8 cellular contexts compared by ENCODE assay signal in the genomic region with DNA sequence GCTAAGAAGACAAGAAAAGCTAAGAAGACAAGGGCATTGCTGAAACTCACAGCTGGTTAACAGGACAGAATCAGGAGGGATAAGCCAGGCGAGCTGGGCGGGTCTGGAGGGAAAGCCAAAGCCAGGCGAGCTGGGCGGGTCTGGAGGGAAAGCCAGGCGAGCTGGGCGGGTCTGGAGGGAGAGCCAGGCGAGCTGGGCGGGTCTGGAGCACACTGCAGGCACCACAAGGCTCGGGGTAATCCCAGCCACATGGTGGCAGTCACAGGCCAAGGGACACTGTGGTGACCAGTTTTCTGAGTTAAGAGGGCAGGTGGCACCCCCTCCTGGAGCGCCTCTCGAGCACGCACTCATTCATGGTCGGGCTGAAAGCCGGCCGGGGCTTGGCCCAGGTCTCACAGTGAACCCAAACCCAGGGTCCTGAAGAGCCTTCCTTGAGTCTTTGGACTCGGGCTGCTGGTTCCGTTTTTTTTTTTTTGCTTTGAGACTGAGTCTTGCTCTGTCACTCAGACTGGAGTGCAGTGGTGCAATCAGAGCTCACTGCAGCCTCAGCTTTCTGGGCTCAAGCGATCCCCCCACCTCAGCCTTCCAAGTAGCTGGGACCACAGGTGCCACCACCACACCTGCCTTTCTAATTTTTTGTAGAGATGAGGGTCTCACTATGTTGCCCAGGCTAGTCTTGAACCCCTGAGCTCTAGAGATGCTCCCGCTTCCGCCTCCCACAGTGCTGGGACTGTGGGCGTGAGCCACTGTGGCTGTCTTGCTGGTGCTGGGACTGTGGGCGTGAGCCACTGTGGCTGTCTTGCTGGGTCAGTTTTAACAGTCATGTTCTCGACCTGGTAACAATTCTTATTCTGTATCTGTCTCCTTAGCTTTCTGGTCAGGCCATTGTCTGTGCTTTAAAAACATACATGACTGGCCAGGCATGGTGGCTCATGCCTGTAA. TPM values are rescaled to one million over a fixed set of nuclear protein-coding genes. Genes with fewer than 3 reads are reported as not detected.
DNase-seq lines count a peak whose midpoint lies in the region; ATAC-seq and TF ChIP-seq lines count a peak whose summit lies in the region.

No MANE protein-coding gene starts in this region.

- no peak overlapping the region for H3K9ac ChIP-seq in trophoblast cell (ENCODE audit: low read length)

- no peak overlapping the region for H2AK5ac ChIP-seq in trophoblast cell (ENCODE audit: low read length)

- H3K27ac Mint-ChIP-seq in activated CD4-positive, alpha-beta T cell treated with anti-CD3 and anti-CD28 coated beads for 36 hours, result no peak overlapping the region
- no peak overlapping the region for H3K27ac Mint-ChIP-seq in activated CD4-positive, alpha-beta T cell treated with anti-CD3 and anti-CD28 coated beads, Interleukin-2, amount 10 ng/mL, durations not matched to agents 7 days and 5 days

- H3K79me1 ChIP-seq in trophoblast cell (ENCODE audit: low read length), result no peaks in the 10 kb centered on the region

- peaks cover 2% of the 10 kb centered on the region for H3K9me3 ChIP-seq in trophoblast cell (ENCODE audit: insufficient read depth, low read depth, low read length)

- no peak overlapping the region for H2BK5ac ChIP-seq in trophoblast cell (ENCODE audit: low read depth, low read length, poor library complexity)

- intact Hi-C loops in activated CD4-positive, alpha-beta T cell treated with anti-CD3 and anti-CD28 coated beads for 36 hours (cut with DNase I, micrococcal nuclease), result no loop called here
- intact Hi-C loops in Right ventricle myocardium inferior (cut with DNase I), result loop anchor here (5.0 kb wide), 1 partner anchor 41 kb away; the partner anchor contains the start of gene HSP90AA1

- no peak overlapping the region for H2AFZ ChIP-seq in trophoblast cell (ENCODE audit: insufficient read depth, low read length, poor library complexity)

- CTCF ChIA-PET in activated CD4-positive, alpha-beta T cell treated with anti-CD3 and anti-CD28 coated beads for 36 hours (lab: Charles Lee), result interaction anchor here (0.6 to 1.4 kb wide), 4 partner anchors 16 to 276 kb away, joined by 3 to 4 read pairs (median 3); no protein-coding TSS in a partner anchor
- CTCF ChIA-PET in activated CD4-positive, alpha-beta T cell treated with anti-CD3 and anti-CD28 coated beads, Interleukin-2, amount 10 ng/mL, durations not matched to agents 7 days and 5 days (lab: Charles Lee), result interaction anchor here (0.6 to 1.3 kb wide), 4 partner anchors 9 to 276 kb away, joined by 3 to 4 read pairs (median 3); no protein-coding TSS in a partner anchor

- H3K4me1 Mint-ChIP-seq in activated CD4-positive, alpha-beta T cell treated with anti-CD3 and anti-CD28 coated beads for 36 hours, result no peaks in the 10 kb centered on the region
- H3K4me1 Mint-ChIP-seq in activated CD4-positive, alpha-beta T cell treated with anti-CD3 and anti-CD28 coated beads, Interleukin-2, amount 10 ng/mL, durations not matched to agents 7 days and 5 days, result no peaks in the 10 kb centered on the region

- ATAC-seq in activated CD4-positive, alpha-beta T cell treated with anti-CD3 and anti-CD28 coated beads for 36 hours, result peak; percentile 61
- ATAC-seq in Right ventricle myocardium inferior (peak; percentile 93), GM18505 (IDR thresholded peaks at IDR 0.05; ENCODE audit: unreplicated experiment) (no peak)

- no peaks in the 10 kb centered on the region for H3K79me2 ChIP-seq in trophoblast cell (ENCODE audit: control insufficient read depth, insufficient read depth, low read length, poor library complexity)

- H3K4me2 ChIP-seq in trophoblast cell (ENCODE audit: low read length), result no peak overlapping the region

- peak; percentile 53 for DNase-seq in activated CD4-positive, alpha-beta T cell treated with anti-CD3 and anti-CD28 coated beads for 36 hours
- DNase-seq in activated CD4-positive, alpha-beta T cell treated with anti-CD3 and anti-CD28 coated beads, Interleukin-2, amount 10 ng/mL, durations not matched to agents 7 days and 5 days, result no peak
- DNase-seq in NCI-H2081 (lab: John Stamatoyannopoulos, UW) (peak; percentile 70 to 78), Right ventricle myocardium inferior (ENCODE audit: missing footprints) (peak; percentile 84), trophoblast cell (peak; percentile 87 to 93)
- peak; percentile 29 for DNase-seq in activated T-cell treated with anti-CD3 and anti-CD28 coated beads, Interleukin-2, amount 50 U/mL, for 1 hour
- DNase-seq in central memory CD4-positive, alpha-beta T cell, result no peak

- H3K9me3 Mint-ChIP-seq in activated CD4-positive, alpha-beta T cell treated with anti-CD3 and anti-CD28 coated beads for 36 hours (ENCODE audit: low read depth), result no peaks in the 10 kb centered on the region
- no peaks in the 10 kb centered on the region for H3K9me3 Mint-ChIP-seq in activated CD4-positive, alpha-beta T cell treated with anti-CD3 and anti-CD28 coated beads, Interleukin-2, amount 10 ng/mL, durations not matched to agents 7 days and 5 days

- no peaks in the 10 kb centered on the region for H3K27me3 ChIP-seq in trophoblast cell (ENCODE audit: insufficient read depth, low read length)

- H3K27ac ChIP-seq in trophoblast cell (ENCODE audit: low read depth, low read length), result no peak overlapping the region

- no CpG with 5 or more reads among the region's 23 CpGs for WGBS in trophoblast cell (ENCODE audit: extremely low coverage, insufficient coverage, insufficient read length)

- peaks cover 56% of the 10 kb centered on the region for H3K36me3 Mint-ChIP-seq in activated CD4-positive, alpha-beta T cell treated with anti-CD3 and anti-CD28 coated beads for 36 hours (ENCODE audit: low read depth)
- H3K36me3 Mint-ChIP-seq in activated CD4-positive, alpha-beta T cell treated with anti-CD3 and anti-CD28 coated beads, Interleukin-2, amount 10 ng/mL, durations not matched to agents 7 days and 5 days (ENCODE audit: low read depth), result peaks cover 58% of the 10 kb centered on the region

- no peak overlapping the region for H3K18ac ChIP-seq in trophoblast cell (ENCODE audit: low read length)

- H3K4ac ChIP-seq in trophoblast cell (ENCODE audit: low read depth, low read length), result no peak overlapping the region

- H4K8ac ChIP-seq in trophoblast cell (ENCODE audit: low read depth, low read length), result no peak overlapping the region

- H2BK120ac ChIP-seq in trophoblast cell (ENCODE audit: insufficient read depth, low read length, poor library complexity), result no peak overlapping the region

- H4K12ac ChIP-seq in trophoblast cell (ENCODE audit: low read depth, low read length), result no peak overlapping the region

- H2BK12ac ChIP-seq in trophoblast cell (ENCODE audit: low read length), result no peak overlapping the region

- TF ChIP-seq POLR2A in GM18505 (IDR thresholded peaks at IDR 0.05; ENCODE audit: borderline replicate concordance, extremely low read depth, insufficient read depth, insufficient read length), result no peak

- H3K4me3 Mint-ChIP-seq in activated CD4-positive, alpha-beta T cell treated with anti-CD3 and anti-CD28 coated beads for 36 hours, result no peak overlapping the region
- no peak overlapping the region for H3K4me3 Mint-ChIP-seq in activated CD4-positive, alpha-beta T cell treated with anti-CD3 and anti-CD28 coated beads, Interleukin-2, amount 10 ng/mL, durations not matched to agents 7 days and 5 days

- H3K36me3 ChIP-seq in trophoblast cell (ENCODE audit: control insufficient read depth in 1 of 2, insufficient read depth in 2 of 2, low read length in 2 of 2), result peaks cover 83 to 86% of the 10 kb centered on the region in 2 experiments

- POLR2A ChIA-PET in activated CD4-positive, alpha-beta T cell treated with anti-CD3 and anti-CD28 coated beads for 36 hours (lab: Charles Lee), result interaction anchor here (0.6 kb wide), 1 partner anchor 11 kb away, joined by 3 read pairs; no protein-coding TSS in a partner anchor
- POLR2A ChIA-PET in activated CD4-positive, alpha-beta T cell treated with anti-CD3 and anti-CD28 coated beads, Interleukin-2, amount 10 ng/mL, durations not matched to agents 7 days and 5 days (lab: Charles Lee), result interaction anchor here (0.6 kb wide), 2 partner anchors 16 to 74 kb away, joined by 3 read pairs; no protein-coding TSS in a partner anchor

- no peak overlapping the region for H4K91ac ChIP-seq in trophoblast cell (ENCODE audit: low read depth, low read length)

- H3K23ac ChIP-seq in trophoblast cell (ENCODE audit: low read length), result no peak overlapping the region

- no peaks in the 10 kb centered on the region for H3K27me3 Mint-ChIP-seq in activated CD4-positive, alpha-beta T cell treated with anti-CD3 and anti-CD28 coated beads for 36 hours
- no peaks in the 10 kb centered on the region for H3K27me3 Mint-ChIP-seq in activated CD4-positive, alpha-beta T cell treated with anti-CD3 and anti-CD28 coated beads, Interleukin-2, amount 10 ng/mL, durations not matched to agents 7 days and 5 days

- H3K4me3 ChIP-seq in trophoblast cell (ENCODE audit: low read depth, low read length), result no peak overlapping the region

- no peak overlapping the region for H3K14ac ChIP-seq in trophoblast cell (ENCODE audit: low read length)

- H3K4me1 ChIP-seq in trophoblast cell (ENCODE audit: control insufficient read depth in 1 of 2, insufficient read depth in 2 of 2, low read length in 2 of 2), result no peaks in the 10 kb centered on the region

RNA-seq across cellular contexts. Expression of gene HSP90AA1, which starts 40.2 kb away (rescaled TPM):
- 1,000 to 10,000 TPM; 1,344 to 1,372 TPM for total RNA-seq in activated CD4-positive, alpha-beta T cell treated with anti-CD3 and anti-CD28 coated beads for 36 hours
- total RNA-seq in activated CD4-positive, alpha-beta T cell treated with anti-CD3 and anti-CD28 coated beads, Interleukin-2, amount 10 ng/mL, durations not matched to agents 7 days and 5 days, result 100 to 1,000 TPM; 527 to 575 TPM
- total RNA-seq in Right ventricle myocardium inferior, result 484 TPM
- polyA plus RNA-seq in trophoblast cell (2013), result 699 and 726 TPM in 2 replicates

Comparison
In these comparisons a context has a peak if more than half of its experiments do, and no peak if none do; other contexts are left out.
1. DNase-seq: peak in activated CD4-positive, alpha-beta T cell treated with anti-CD3 and anti-CD28 coated beads for 36 hours (single experiment), NCI-H2081 (2 of 2), activated T-cell treated with anti-CD3 and anti-CD28 coated beads, Interleukin-2, amount 50 U/mL, for 1 hour (single experiment), Right ventricle myocardium inferior (single experiment) and trophoblast cell (2 of 2); none in activated CD4-positive, alpha-beta T cell treated with anti-CD3 and anti-CD28 coated beads, Interleukin-2, amount 10 ng/mL, durations not matched to agents 7 days and 5 days (single experiment) and central memory CD4-positive, alpha-beta T cell (single experiment).